ENCODE assay signal across 8 cellular contexts in the genomic region with DNA sequence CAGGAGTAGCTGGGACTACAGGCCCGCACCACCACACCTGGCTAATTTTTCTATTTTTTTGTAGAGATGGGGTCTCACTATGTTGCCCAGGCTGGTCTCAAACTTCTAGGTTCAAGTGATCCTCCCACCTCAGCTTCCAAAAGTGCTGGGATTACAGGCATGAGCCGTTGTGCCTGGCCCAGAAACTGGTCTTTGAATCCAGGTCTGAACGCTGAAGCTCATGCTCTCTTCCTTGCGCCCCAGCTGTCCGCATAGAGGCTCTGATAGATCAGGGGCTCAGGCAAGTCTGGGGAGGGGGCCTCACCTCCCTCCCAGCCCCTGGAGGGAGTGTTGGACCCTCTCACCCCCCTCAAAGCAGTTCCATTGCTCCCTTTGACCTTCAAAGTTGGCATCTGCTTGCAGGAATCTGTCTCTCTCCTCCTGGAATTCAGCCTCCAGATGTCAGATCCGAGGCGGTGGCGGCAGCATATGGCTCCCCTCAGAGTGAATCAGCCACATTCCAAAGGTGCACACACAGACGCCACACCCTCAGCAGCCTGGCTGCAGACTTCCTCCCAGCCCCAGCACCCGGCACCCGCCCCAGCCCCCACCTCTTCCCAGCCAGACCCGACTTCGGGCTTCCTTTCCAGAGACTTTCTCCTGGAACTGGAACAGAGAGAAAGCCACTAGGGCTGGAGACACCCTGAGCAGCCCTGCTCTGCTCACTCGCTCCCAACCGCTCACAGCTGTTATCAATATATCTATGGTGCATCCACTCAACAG. TPM values are rescaled to one million over a fixed set of nuclear protein-coding genes. Genes with fewer than 3 reads are reported as not detected.
DNase-seq lines count a peak whose midpoint lies in the region; ATAC-seq and TF ChIP-seq lines count a peak whose summit lies in the region.

No MANE protein-coding gene starts in this region.

- TF ChIP-seq CTCF in right atrium auricular region (IDR thresholded peaks at IDR 0.05), result no peak

- H3K4me1 ChIP-seq in HAP-1 (peaks cover 5% of the 10 kb centered on the region), adipocyte (ENCODE audit: control insufficient read depth, insufficient read depth, low read length) (peaks cover 14% of the 10 kb centered on the region), right atrium auricular region (peaks cover 0 to 25% of the 10 kb centered on the region in 2 donors), skeletal muscle satellite cell (ENCODE audit: control insufficient read depth, insufficient read depth, low read length) (peaks cover 25% of the 10 kb centered on the region)

- in situ Hi-C loops in HAP-1 (cut with MboI; ENCODE audit: low sequenced_read_pairs), result no loop called here

- H3K4me3 ChIP-seq in HAP-1 (no peak overlapping the region), adipocyte (ENCODE audit: low read length) (peak overlapping the region; percentile 44), right atrium auricular region (no peak overlapping the region), skeletal muscle satellite cell (ENCODE audit: low read length) (peak overlapping the region; percentile 11)

- ATAC-seq in HG02678 (IDR thresholded peaks at IDR 0.05; ENCODE audit: unreplicated experiment) (no peak), HG03196 (IDR thresholded peaks at IDR 0.05; ENCODE audit: unreplicated experiment) (no peak), GM18520 (IDR thresholded peaks at IDR 0.05; ENCODE audit: unreplicated experiment) (no peak)

- peak overlapping the region; percentile 67 for H3K9ac ChIP-seq in adipocyte (ENCODE audit: low read length)
- H3K9ac ChIP-seq in skeletal muscle satellite cell (ENCODE audit: low read depth, low read length), result peak overlapping the region; percentile 54

- H3K27ac ChIP-seq in right atrium auricular region, result peak overlapping the region; percentile 23 to 82

- H3K36me3 ChIP-seq in HAP-1 (replicated peaks) (0 out of 2 replicates have a peak, but pooled peaks cover 3% of the 10 kb centered on the region), adipocyte (ENCODE audit: control insufficient read depth, insufficient read depth, low read length, severe bottlenecking) (no peaks in the 10 kb centered on the region), right atrium auricular region (no peaks in the 10 kb centered on the region), skeletal muscle satellite cell (ENCODE audit: insufficient read depth, low read length) (peaks cover 2% of the 10 kb centered on the region)

- H3K27me3 ChIP-seq in HAP-1 (ENCODE audit: low read depth), result no peaks in the 10 kb centered on the region
- no peaks in the 10 kb centered on the region for H3K27me3 ChIP-seq in adipocyte (replicated peaks; ENCODE audit: control insufficient read depth, insufficient read depth, low read length)
- no peaks in the 10 kb centered on the region for H3K27me3 ChIP-seq in right atrium auricular region
- H3K27me3 ChIP-seq in skeletal muscle satellite cell (ENCODE audit: control insufficient read depth, insufficient read depth, low read length), result no peaks in the 10 kb centered on the region

- peak overlapping the region; percentile 62 for H3K4me2 ChIP-seq in skeletal muscle satellite cell (ENCODE audit: low read length)

- DNase-seq in HAP-1 (ENCODE audit: low spot score in 2 of 2) (peak; percentile 38 to 74), adipocyte (ENCODE audit: low read depth) (peak; percentile 94), right atrium auricular region (ENCODE audit: low spot score) (peak; percentile 84)
- DNase-seq in stimulated activated CD4-positive, alpha-beta T cell treated with anti-CD3 and anti-CD28 coated beads, Interleukin-4, amount 100 ng/mL, for 4 hours, result no peak

- H3K9me3 ChIP-seq in HAP-1 (no peaks in the 10 kb centered on the region), adipocyte (ENCODE audit: control insufficient read depth, low read length) (no peaks in the 10 kb centered on the region), right atrium auricular region (no peaks in the 10 kb centered on the region), skeletal muscle satellite cell (replicated peaks; ENCODE audit: low read length) (no peaks in the 10 kb centered on the region)

RNA-seq across cellular contexts. Expression of a gene that starts 16.9 kb away (rescaled TPM):
- total RNA-seq in right atrium auricular region, result 10 to 100 TPM; 10.3 to 16.0 TPM
- 1.5 and 2.0 TPM in 2 replicates for total RNA-seq in skeletal muscle satellite cell (2012; rRNA removed)

RNA-seq across cellular contexts. Expression of a gene that starts 26.1 kb away (rescaled TPM):
- 1 to 10 TPM; 2.0 to 2.9 TPM for total RNA-seq in right atrium auricular region
- total RNA-seq in skeletal muscle satellite cell (2012; rRNA removed), result 10.1 and 12.5 TPM in 2 replicates

RNA-seq across cellular contexts. Expression of a gene that starts 52.2 kb away (rescaled TPM):
- 10 to 100 TPM; 54.6 to 85.7 TPM for total RNA-seq in right atrium auricular region
- 37.8 and 62.3 TPM in 2 replicates for total RNA-seq in skeletal muscle satellite cell (2012; rRNA removed)

RNA-seq across cellular contexts. Expression of a gene that starts 57.1 kb away (rescaled TPM):
- total RNA-seq in right atrium auricular region, result 100 to 1,000 TPM; 295 to 466 TPM
- 0.66 TPM in 1 of 2 replicates, not detected in the other for total RNA-seq in skeletal muscle satellite cell (2012; rRNA removed)

Comparison
In these comparisons a context has a peak if more than half of its experiments do, and no peak if none do; other contexts are left out.
1. DNase-seq: peak in HAP-1 (2 of 2), adipocyte (single experiment) and right atrium auricular region (single experiment); none in stimulated activated CD4-positive, alpha-beta T cell treated with anti-CD3 and anti-CD28 coated beads, Interleukin-4, amount 100 ng/mL, for 4 hours (0 of 2).
2. H3K4me3 ChIP-seq: peak in adipocyte (single experiment) and skeletal muscle satellite cell (single experiment); none in HAP-1 (single experiment) and right atrium auricular region (0 of 2).